ENCODE assay signal across 24 cellular contexts in genomic region chr10:119852822-119853221, GRCh38.
"Had no signal": no experiment of that assay in that cellular context is flagged by ENCODE, and none has a peak within 500 bp of the region (broad histone marks: within the 10 kb centered on the region; RNA-seq: fewer than 3 reads in every experiment).

No MANE protein-coding gene starts in this region.

- H3K27ac Mint-ChIP-seq: activated CD4-positive, alpha-beta memory T cell treated with anti-CD3 and anti-CD28 coated beads, Interleukin-2, amount 10 ng/mL, durations not matched to agents 7 days and 5 days; activated CD4-positive, alpha-beta T cell treated with anti-CD3 and anti-CD28 coated beads, Interleukin-2, amount 10 ng/mL, durations not matched to agents 7 days and 5 days; activated naive CD4-positive, alpha-beta T cell treated with anti-CD3 and anti-CD28 coated beads, Interleukin-2, amount 50 U/mL, for 24 hours; activated T-helper 1 cell treated with anti-CD3 and anti-CD28 coated beads, Interleukin-12 subunit alpha, Interleukin-12 subunit beta, Interleukin-2, Interleukin-4 antibody, amounts not matched to agents 30 ng/mL and 10 ng/mL and 1 ng/mL, durations not matched to agents 14 hours and 24 hours and 36 hours; T-cell had no signal

- H3K4me3 Mint-ChIP-seq: activated CD4-positive, alpha-beta memory T cell treated with anti-CD3 and anti-CD28 coated beads, Interleukin-2, amount 10 ng/mL, durations not matched to agents 7 days and 5 days; activated CD4-positive, alpha-beta T cell treated with anti-CD3 and anti-CD28 coated beads, Interleukin-2, amount 10 ng/mL, durations not matched to agents 7 days and 5 days; activated naive CD4-positive, alpha-beta T cell treated with anti-CD3 and anti-CD28 coated beads, Interleukin-2, amount 50 U/mL, for 24 hours; activated T-helper 1 cell treated with anti-CD3 and anti-CD28 coated beads, Interleukin-12 subunit alpha, Interleukin-12 subunit beta, Interleukin-2, Interleukin-4 antibody, amounts not matched to agents 30 ng/mL and 10 ng/mL and 1 ng/mL, durations not matched to agents 14 hours and 24 hours and 36 hours; T-cell had no signal

- ATAC-seq: T-cell had no signal

- H3K27me3 Mint-ChIP-seq: activated CD4-positive, alpha-beta memory T cell treated with anti-CD3 and anti-CD28 coated beads, Interleukin-2, amount 10 ng/mL, durations not matched to agents 7 days and 5 days; activated CD4-positive, alpha-beta T cell treated with anti-CD3 and anti-CD28 coated beads, Interleukin-2, amount 10 ng/mL, durations not matched to agents 7 days and 5 days; activated naive CD4-positive, alpha-beta T cell treated with anti-CD3 and anti-CD28 coated beads, Interleukin-2, amount 50 U/mL, for 24 hours; T-cell had no signal

- H3K9me3 Mint-ChIP-seq: activated CD4-positive, alpha-beta memory T cell treated with anti-CD3 and anti-CD28 coated beads, Interleukin-2, amount 10 ng/mL, durations not matched to agents 7 days and 5 days; activated CD4-positive, alpha-beta T cell treated with anti-CD3 and anti-CD28 coated beads, Interleukin-2, amount 10 ng/mL, durations not matched to agents 7 days and 5 days; activated naive CD4-positive, alpha-beta T cell treated with anti-CD3 and anti-CD28 coated beads, Interleukin-2, amount 50 U/mL, for 24 hours; activated T-helper 1 cell treated with anti-CD3 and anti-CD28 coated beads, Interleukin-12 subunit alpha, Interleukin-12 subunit beta, Interleukin-2, Interleukin-4 antibody, amounts not matched to agents 30 ng/mL and 10 ng/mL and 1 ng/mL, durations not matched to agents 14 hours and 24 hours and 36 hours; T-cell had no signal

- DNase-seq: activated CD4-positive, alpha-beta memory T cell treated with anti-CD3 and anti-CD28 coated beads, Interleukin-2, amount 10 ng/mL, durations not matched to agents 7 days and 5 days; activated CD4-positive, alpha-beta T cell treated with anti-CD3 and anti-CD28 coated beads, Interleukin-2, amount 10 ng/mL, durations not matched to agents 7 days and 5 days; activated CD4-positive, CD25-positive, alpha-beta regulatory T cell; activated CD8-positive, alpha-beta memory T cell treated with anti-CD3 and anti-CD28 coated beads, Interleukin-2, amount 50 U/mL, for 4 hours; activated effector memory CD4-positive, alpha-beta T cell treated with Interleukin-2 at 50 U/mL for 16 hours; activated naive CD4-positive, alpha-beta T cell; aorta; IMR-90; Kasumi-1; KBM-7; NCI-H1105 treated with DMSO at 0.1 percent for 48 hours; NCI-H1436 treated with DMSO at 0.1 percent for 48 hours; NCI-H187; NCI-H2081 treated with DMSO at 0.1 percent for 48 hours; NCI-H2171 treated with DMSO at 0.1 percent for 48 hours; NCI-H226; NCI-H510A; NCI-H69; PC-9; SIG-M5; T-cell had no signal

- H3K4me1 Mint-ChIP-seq: activated CD4-positive, alpha-beta memory T cell treated with anti-CD3 and anti-CD28 coated beads, Interleukin-2, amount 10 ng/mL, durations not matched to agents 7 days and 5 days; activated CD4-positive, alpha-beta T cell treated with anti-CD3 and anti-CD28 coated beads, Interleukin-2, amount 10 ng/mL, durations not matched to agents 7 days and 5 days had no signal

- FAIRE-seq: bronchial epithelial cell had no signal
